ENCODE assay signal across 8 cellular contexts in genomic region chr1:13699510-13699909, GRCh38. TPM values are rescaled to one million over a fixed set of nuclear protein-coding genes. Genes with fewer than 3 reads are reported as not detected.
A peak's percentile ranks its signal among the peaks of the same experiment; 100 is the strongest.
DNase-seq lines count a peak whose midpoint lies in the region; ATAC-seq and TF ChIP-seq lines count a peak whose summit lies in the region.

No MANE protein-coding gene starts in this region.

- ATAC-seq in mucosa of descending colon, result peak; percentile 41
- ATAC-seq in upper lobe of right lung, result peak; percentile 33
- ATAC-seq in GM21529 (IDR thresholded peaks at IDR 0.05; ENCODE audit: unreplicated experiment), result no peak
- no peak for ATAC-seq in GM21381 (IDR thresholded peaks at IDR 0.05; ENCODE audit: unreplicated experiment)

- CTCF ChIA-PET in GM10248 (lab: Yijun Ruan, JAX), result interaction anchor here (1.0 kb wide), 1 partner anchor 61 kb away, joined by 3 read pairs; no protein-coding TSS in a partner anchor

- POLR2A ChIA-PET in GM10248 (lab: Yijun Ruan, JAX), result no interaction called here

- H3K4me1 ChIP-seq in SJSA1 (replicated peaks), result peaks cover 16% of the 10 kb centered on the region
- H3K4me1 ChIP-seq in mucosa of descending colon (ENCODE audit: low read depth), result peaks cover 6% of the 10 kb centered on the region
- peaks cover 6% of the 10 kb centered on the region for H3K4me1 ChIP-seq in upper lobe of right lung

- H3K27ac ChIP-seq in SJSA1 (peak overlapping the region; percentile 62), upper lobe of right lung (peak overlapping the region; percentile 96)

- H3K9me3 ChIP-seq in SJSA1 (replicated peaks) (0 out of 2 replicates have a peak, but pooled peaks cover 2% of the 10 kb centered on the region), mucosa of descending colon (no peaks in the 10 kb centered on the region), upper lobe of right lung (no peaks in the 10 kb centered on the region)

- no peaks in the 10 kb centered on the region for H3K27me3 ChIP-seq in SJSA1 (replicated peaks)
- H3K27me3 ChIP-seq in upper lobe of right lung, result peaks cover 10% of the 10 kb centered on the region

- peak; percentile 17 for DNase-seq in GM10248 (ENCODE audit: extremely low spot score)
- peak in 1 of 2 experiments; percentile 10 for DNase-seq in SJSA1 (ENCODE audit: low read depth in 1 of 2, low spot score in 2 of 2)
- peak; percentile 46 for DNase-seq in ecto neural progenitor cell (ENCODE audit: low spot score)
- DNase-seq in mucosa of descending colon, result peak in 2 of 3 donors; percentile 51 to 56
- DNase-seq in upper lobe of right lung, result no peak
- no peak for DNase-seq in NOMO-1 treated with DMSO at 0.1 percent for 48 hours (lab: John Stamatoyannopoulos, UW; ENCODE audit: unreplicated experiment)

- TF ChIP-seq CTCF in GM10248 (IDR thresholded peaks at IDR 0.05; ENCODE audit: control extremely low read depth, extremely low read depth, low read depth, missing control alignments) (no peak), mucosa of descending colon (IDR thresholded peaks at IDR 0.05) (no peak), upper lobe of right lung (IDR thresholded peaks at IDR 0.05) (no peak)

- H3K36me3 ChIP-seq in SJSA1, result peaks cover 7% of the 10 kb centered on the region; the same call in 1 of the 2 replicates
- H3K36me3 ChIP-seq in mucosa of descending colon (ENCODE audit: low read depth), result no peaks in the 10 kb centered on the region
- no peaks in the 10 kb centered on the region for H3K36me3 ChIP-seq in upper lobe of right lung

- peak overlapping the region; percentile 78 for H3K4me3 ChIP-seq in SJSA1
- H3K4me3 ChIP-seq in mucosa of descending colon, result peak overlapping the region; percentile 67
- H3K4me3 ChIP-seq in upper lobe of right lung, result peak overlapping the region; percentile 81

- intact Hi-C loops in mucosa of descending colon (cut with DNase I, micrococcal nuclease) (no loop called here), upper lobe of right lung (cut with DNase I) (no loop called here)

RNA-seq across cellular contexts. Expression of gene PRDM2, which starts 0.5 kb away (rescaled TPM):
- total RNA-seq in SJSA1 (2014; rRNA removed; shearing (Covaris generic)), result 10.4 and 13.9 TPM in 2 replicates
- total RNA-seq in mucosa of descending colon, result 10 to 100 TPM; 34.7 to 56.1 (median 39.8) TPM
- 46.7 TPM for total RNA-seq in upper lobe of right lung

Comparison
In these comparisons a context has a peak if more than half of its experiments do, and no peak if none do; other contexts are left out.
1. DNase-seq: peak in GM10248 (single experiment), ecto neural progenitor cell (single experiment) and mucosa of descending colon (2 of 3); none in upper lobe of right lung (single experiment) and NOMO-1 treated with DMSO at 0.1 percent for 48 hours (single experiment).
2. ATAC-seq: peak in mucosa of descending colon (single experiment) and upper lobe of right lung (single experiment); none in GM21529 (single experiment) and GM21381 (single experiment).
3. Peak in every context shown above with its lines, with median percentiles within 50 percentile points of each other: H3K4me3 ChIP-seq.